Comparison of ENCODE assay signal across 14 cellular contexts in genomic region chr14:99734406-99735051, GRCh38. TPM values are rescaled to one million over a fixed set of nuclear protein-coding genes. Genes with fewer than 3 reads are reported as not detected.
DNase-seq lines count a peak whose midpoint lies in the region; ATAC-seq and TF ChIP-seq lines count a peak whose summit lies in the region.
"Had no signal": no experiment of that assay in that cellular context is flagged by ENCODE, and none has a peak within 500 bp of the region (broad histone marks: within the 10 kb centered on the region; RNA-seq: fewer than 3 reads in every experiment).

No MANE protein-coding gene starts in this region.

- intact Hi-C loops in natural killer cell (cut with micrococcal nuclease) = no loop called here
- intact Hi-C loops in mucosa of descending colon (cut with DNase I, micrococcal nuclease) = loop anchor here in 1 of 2 donors (5.0 kb wide), 1 partner anchor 153 kb away; no protein-coding TSS in a partner anchor

- H3K4me3 ChIP-seq in mucosa of descending colon (no peak overlapping the region), HAP-1 (no peak overlapping the region)
- H3K4me3 ChIP-seq: tibial nerve had no signal

- H3K4me1 ChIP-seq in mucosa of descending colon (ENCODE audit: low read depth) (no peaks in the 10 kb centered on the region), HAP-1 (peaks cover 2% of the 10 kb centered on the region; the same call in 1 of the 2 replicates)

- no peak overlapping the region for H3K27ac Mint-ChIP-seq in natural killer cell treated with Interleukin-12 subunit alpha and Interleukin-12 subunit beta and Interleukin-15 and Interleukin-18, amount 100 ng/mL, for 72 hours
- H3K27ac Mint-ChIP-seq in natural killer cell = no peak overlapping the region
- H3K27ac Mint-ChIP-seq: progenitor cell of endocrine pancreas had no signal

- no peak for ATAC-seq in natural killer cell treated with Interleukin-12 subunit alpha and Interleukin-12 subunit beta and Interleukin-15 and Interleukin-18, amount 100 ng/mL, for 72 hours
- ATAC-seq in natural killer cell = no peak
- no peak for ATAC-seq in mucosa of descending colon
- ATAC-seq in GM18867 (IDR thresholded peaks at IDR 0.05; ENCODE audit: unreplicated experiment) = no peak
- ATAC-seq in GM21447 (IDR thresholded peaks at IDR 0.05; ENCODE audit: unreplicated experiment) = no peak

- H3K9me3 ChIP-seq in mucosa of descending colon (no peaks in the 10 kb centered on the region), HAP-1 (no peaks in the 10 kb centered on the region)
- H3K9me3 ChIP-seq: tibial nerve had no signal

- H3K4me1 Mint-ChIP-seq in natural killer cell treated with Interleukin-12 subunit alpha and Interleukin-12 subunit beta and Interleukin-15 and Interleukin-18, amount 100 ng/mL, for 72 hours (ENCODE audit: low read depth in 2 of 2) = no peaks in the 10 kb centered on the region
- H3K4me1 Mint-ChIP-seq in natural killer cell = no peaks in the 10 kb centered on the region

- no peaks in the 10 kb centered on the region for H3K9me3 Mint-ChIP-seq in natural killer cell treated with Interleukin-12 subunit alpha and Interleukin-12 subunit beta and Interleukin-15 and Interleukin-18, amount 100 ng/mL, for 72 hours
- H3K9me3 Mint-ChIP-seq in natural killer cell = no peaks in the 10 kb centered on the region

- no peak overlapping the region for H3K4me3 Mint-ChIP-seq in natural killer cell treated with Interleukin-12 subunit alpha and Interleukin-12 subunit beta and Interleukin-15 and Interleukin-18, amount 100 ng/mL, for 72 hours
- H3K4me3 Mint-ChIP-seq in natural killer cell = no peak overlapping the region

- peak; percentile 49 for DNase-seq in natural killer cell treated with Interleukin-12 subunit alpha and Interleukin-12 subunit beta and Interleukin-15 and Interleukin-18, amount 100 ng/mL, for 72 hours (ENCODE audit: low spot score)
- DNase-seq in natural killer cell = no peak
- DNase-seq in ecto neural progenitor cell (ENCODE audit: low spot score) = peak; percentile 43
- DNase-seq in mucosa of descending colon = peak in 2 of 3 donors; percentile 24 to 42
- DNase-seq in stimulated activated CD4-positive, alpha-beta T cell treated with anti-CD3 and anti-CD28 coated beads, Interleukin-12 subunit alpha, Interleukin-12 subunit beta, amount 100 ng/mL, for 4 hours = no peak
- DNase-seq in HAP-1 (ENCODE audit: low spot score in 2 of 2) = no peak
- DNase-seq: DND-41; effector CD8-positive, alpha-beta T cell; NCI-H1092 treated with DMSO at 0.1 percent for 48 hours; T-helper 2 cell had no signal

- H3K36me3 Mint-ChIP-seq in natural killer cell treated with Interleukin-12 subunit alpha and Interleukin-12 subunit beta and Interleukin-15 and Interleukin-18, amount 100 ng/mL, for 72 hours = no peaks in the 10 kb centered on the region
- no peaks in the 10 kb centered on the region for H3K36me3 Mint-ChIP-seq in natural killer cell

- H3K36me3 ChIP-seq in mucosa of descending colon (ENCODE audit: low read depth) = no peaks in the 10 kb centered on the region
- H3K36me3 ChIP-seq in HAP-1 (replicated peaks) = no peaks in the 10 kb centered on the region
- H3K36me3 ChIP-seq: tibial nerve had no signal

- no peaks in the 10 kb centered on the region for H3K27me3 ChIP-seq in HAP-1 (ENCODE audit: low read depth)
- H3K27me3 ChIP-seq: tibial nerve had no signal

- peaks cover 8 to 24% of the 10 kb centered on the region in 2 donors for H3K27me3 Mint-ChIP-seq in natural killer cell treated with Interleukin-12 subunit alpha and Interleukin-12 subunit beta and Interleukin-15 and Interleukin-18, amount 100 ng/mL, for 72 hours
- H3K27me3 Mint-ChIP-seq in natural killer cell (ENCODE audit: low read depth in 2 of 2) = peaks cover 24 to 31% of the 10 kb centered on the region in 2 donors

- no peak for TF ChIP-seq CTCF in natural killer cell (IDR thresholded peaks at IDR 0.05)
- no peak for TF ChIP-seq CTCF in mucosa of descending colon (IDR thresholded peaks at IDR 0.05)

- in situ Hi-C loops in HAP-1 (cut with MboI; ENCODE audit: low sequenced_read_pairs) = no loop called here

RNA-seq across cellular contexts. Expression of gene CYP46A1, which starts 50.4 kb away (rescaled TPM):
- under 1 TPM in 1 of 2 donors, not detected in 1; 0.11 TPM for total RNA-seq in natural killer cell treated with Interleukin-12 subunit alpha and Interleukin-12 subunit beta and Interleukin-15 and Interleukin-18, amount 100 ng/mL, for 72 hours
- total RNA-seq in natural killer cell (under 1 TPM; 0.09 to 0.45 (median 0.09) TPM), mucosa of descending colon (1 to 10 TPM in 1 of 3 donors, under 1 TPM in 2; 0.14 to 1.0 (median 0.22) TPM)

RNA-seq across cellular contexts. Expression of gene EML1, which starts 58.7 kb away (rescaled TPM):
- 1 to 10 TPM in 1 of 2 donors, not detected in 1; 1.4 TPM for total RNA-seq in natural killer cell treated with Interleukin-12 subunit alpha and Interleukin-12 subunit beta and Interleukin-15 and Interleukin-18, amount 100 ng/mL, for 72 hours
- total RNA-seq in natural killer cell (not detected), mucosa of descending colon (10 to 100 TPM in 1 of 3 donors, 1 to 10 TPM in 2; 5.4 to 82.5 (median 8.1) TPM)

Comparison
In these comparisons a context has a peak if more than half of its experiments do, and no peak if none do; other contexts are left out.
1. DNase-seq: peak in natural killer cell treated with Interleukin-12 subunit alpha and Interleukin-12 subunit beta and Interleukin-15 and Interleukin-18, amount 100 ng/mL, for 72 hours (single experiment), ecto neural progenitor cell (single experiment) and mucosa of descending colon (2 of 3); none in natural killer cell (single experiment), stimulated activated CD4-positive, alpha-beta T cell treated with anti-CD3 and anti-CD28 coated beads, Interleukin-12 subunit alpha, Interleukin-12 subunit beta, amount 100 ng/mL, for 4 hours (single experiment) and HAP-1 (0 of 2).